In the genomic region with DNA sequence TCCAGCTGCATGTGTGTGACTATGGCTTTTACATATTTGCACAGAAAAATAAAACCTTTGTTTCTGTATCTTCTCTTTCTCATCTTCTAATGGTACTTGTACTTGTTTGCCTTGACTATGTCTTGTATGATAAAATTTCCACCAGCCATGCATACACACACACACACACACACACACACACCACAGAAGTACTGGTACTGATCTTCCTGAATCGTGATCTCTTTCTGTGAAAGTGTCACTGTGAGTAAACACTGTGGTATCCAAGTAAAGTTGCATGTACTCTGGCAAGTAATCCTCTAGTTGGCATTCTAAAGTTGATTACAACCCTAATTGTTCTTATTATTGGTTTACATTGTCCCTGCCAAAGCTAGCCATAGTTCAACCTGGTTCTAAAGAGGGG, we compare ENCODE assay signal across 20 cellular contexts.
DNase-seq lines count a peak whose midpoint lies in the region; ATAC-seq, FAIRE-seq and TF ChIP-seq lines count a peak whose summit lies in the region.
"Had no signal": no experiment of that assay in that cellular context is flagged by ENCODE, and none has a peak within 500 bp of the region (broad histone marks: within the 10 kb centered on the region; RNA-seq: fewer than 3 reads in every experiment).

No MANE protein-coding gene starts in this region.

- no peak overlapping the region for H3K27ac Mint-ChIP-seq in MCF 10A (ENCODE audit: low read depth, unreplicated experiment)
- H3K27ac Mint-ChIP-seq: activated naive CD4-positive, alpha-beta T cell treated with anti-CD3 and anti-CD28 coated beads, Interleukin-2, amount 50 U/mL, for 24 hours; activated T-helper 1 cell treated with anti-CD3 and anti-CD28 coated beads, Interleukin-12 subunit alpha, Interleukin-12 subunit beta, Interleukin-2, Interleukin-4 antibody, amounts not matched to agents 30 ng/mL and 10 ng/mL and 1 ng/mL, durations not matched to agents 14 hours and 24 hours and 36 hours; B cell; WTC11 had no signal

- no TSS peak for BruUV-seq in MCF 10A (replicated peaks; lab: Mats Ljungman, UMichigan)

- no peaks in the 10 kb centered on the region for H3K36me3 Mint-ChIP-seq in MCF 10A (ENCODE audit: insufficient read depth, unreplicated experiment)
- H3K36me3 Mint-ChIP-seq: activated naive CD4-positive, alpha-beta T cell treated with anti-CD3 and anti-CD28 coated beads, Interleukin-2, amount 50 U/mL, for 24 hours; WTC11 had no signal

- ATAC-seq in left colon (no peak), HG03460 (IDR thresholded peaks at IDR 0.05; ENCODE audit: unreplicated experiment) (no peak)
- ATAC-seq: WTC11 had no signal

- POLR2A ChIA-PET in MCF 10A (lab: Yijun Ruan, JAX) = no interaction called here

- intact Hi-C loops in MCF 10A (cut with micrococcal nuclease) (no loop called here), breast epithelium (cut with DNase I; ENCODE audit: low total_unique reads) (no loop called here), left colon (cut with DNase I, micrococcal nuclease) (no loop called here)

- H3K27me3 ChIP-seq in breast epithelium = no peaks in the 10 kb centered on the region

- H3K9me3 Mint-ChIP-seq in MCF 10A (ENCODE audit: unreplicated experiment) = no peaks in the 10 kb centered on the region
- H3K9me3 Mint-ChIP-seq: activated naive CD4-positive, alpha-beta T cell treated with anti-CD3 and anti-CD28 coated beads, Interleukin-2, amount 50 U/mL, for 24 hours; activated T-helper 1 cell treated with anti-CD3 and anti-CD28 coated beads, Interleukin-12 subunit alpha, Interleukin-12 subunit beta, Interleukin-2, Interleukin-4 antibody, amounts not matched to agents 30 ng/mL and 10 ng/mL and 1 ng/mL, durations not matched to agents 14 hours and 24 hours and 36 hours; WTC11 had no signal

- TF ChIP-seq CTCF in MCF 10A (IDR thresholded peaks at IDR 0.05; ENCODE audit: unreplicated experiment) = no peak
- no peak for TF ChIP-seq CTCF in breast epithelium (IDR thresholded peaks at IDR 0.05)

- CTCF ChIA-PET in MCF 10A (lab: Yijun Ruan, JAX) = interaction anchor here (0.6 to 2.0 kb wide), 4 partner anchors 10 to 1730 kb away, joined by 3 to 7 read pairs (median 3); no protein-coding TSS in a partner anchor

- no peak for FAIRE-seq in frontal cortex (lab: Jason Lieb, UNC)
- FAIRE-seq: GM18507 had no signal

- no peaks in the 10 kb centered on the region for H3K36me3 ChIP-seq in breast epithelium

- no peak overlapping the region for H3K4me3 ChIP-seq in breast epithelium

- H3K4me1 ChIP-seq in breast epithelium = no peaks in the 10 kb centered on the region

- H3K27ac ChIP-seq in breast epithelium = no peak overlapping the region

- DNase-seq in MCF 10A (ENCODE audit: unreplicated experiment) = peak; percentile 9
- DNase-seq in breast epithelium (ENCODE audit: low spot score in 2 of 2) = no peak
- DNase-seq in astrocyte of the hippocampus (ENCODE audit: low read depth, low spot score) = peak; percentile 44
- peak; percentile 25 for DNase-seq in fibroblast of peridontal ligament (ENCODE audit: extremely low read depth)
- DNase-seq in NCI-H345 treated with DMSO at 0.1 percent for 48 hours (lab: John Stamatoyannopoulos, UW; ENCODE audit: unreplicated experiment) = no peak
- no peak for DNase-seq in left colon
- no peak for DNase-seq in frontal cortex (ENCODE audit: low spot score in 2 of 2)
- DNase-seq: effector CD4-positive, alpha-beta T cell; GF-D8; glutamatergic neuron; NCI-H187 treated with DMSO at 0.1 percent for 48 hours; NCI-H748 treated with DMSO at 0.1 percent for 48 hours; stimulated activated CD4-positive, alpha-beta T cell treated with anti-CD3 and anti-CD28 coated beads, Interleukin-1b, Interleukin-23, amount 100 ng/mL, for 48 hours; T-helper 9 cell had no signal

- no peaks in the 10 kb centered on the region for H3K27me3 Mint-ChIP-seq in MCF 10A (ENCODE audit: insufficient read depth, unreplicated experiment)
- H3K27me3 Mint-ChIP-seq: activated naive CD4-positive, alpha-beta T cell treated with anti-CD3 and anti-CD28 coated beads, Interleukin-2, amount 50 U/mL, for 24 hours had no signal

- H3K4me3 Mint-ChIP-seq in MCF 10A (ENCODE audit: unreplicated experiment) = no peak overlapping the region
- H3K4me3 Mint-ChIP-seq: activated naive CD4-positive, alpha-beta T cell treated with anti-CD3 and anti-CD28 coated beads, Interleukin-2, amount 50 U/mL, for 24 hours; activated T-helper 1 cell treated with anti-CD3 and anti-CD28 coated beads, Interleukin-12 subunit alpha, Interleukin-12 subunit beta, Interleukin-2, Interleukin-4 antibody, amounts not matched to agents 30 ng/mL and 10 ng/mL and 1 ng/mL, durations not matched to agents 14 hours and 24 hours and 36 hours; B cell; WTC11 had no signal

- peaks cover 18% of the 10 kb centered on the region for H3K4me1 Mint-ChIP-seq in MCF 10A (ENCODE audit: insufficient read depth, unreplicated experiment)
- H3K4me1 Mint-ChIP-seq: B cell had no signal

- no peaks in the 10 kb centered on the region for H3K9me3 ChIP-seq in breast epithelium

- no peak for TF ChIP-seq POLR2A in breast epithelium (IDR thresholded peaks at IDR 0.05)

Comparison
In these comparisons a context has a peak if more than half of its experiments do, and no peak if none do; other contexts are left out.
1. DNase-seq: peak in MCF 10A (single experiment), astrocyte of the hippocampus (single experiment) and fibroblast of peridontal ligament (single experiment); none in breast epithelium (0 of 2), NCI-H345 treated with DMSO at 0.1 percent for 48 hours (single experiment), left colon (0 of 2) and frontal cortex (0 of 2).